ENCODE assay signal across 20 cellular contexts in the genomic region with DNA sequence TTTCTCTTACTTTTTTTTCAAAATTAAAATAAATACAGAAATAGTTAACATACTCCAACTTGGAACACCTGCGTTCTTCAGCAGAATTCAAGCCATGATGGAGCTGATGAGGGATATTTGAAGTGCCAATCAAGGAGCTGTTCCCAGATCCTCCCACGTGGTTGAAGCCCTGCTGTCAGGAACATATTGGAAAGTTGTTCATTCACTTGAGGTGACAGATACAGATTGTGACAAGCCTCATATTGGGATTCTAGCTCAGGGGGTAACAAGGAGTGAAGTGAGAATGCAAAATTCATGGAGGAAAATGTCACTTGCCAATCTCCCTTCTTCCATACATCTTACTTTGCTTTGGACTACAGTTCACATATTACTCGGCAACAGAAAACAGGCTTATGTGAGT.
"Had no signal": no experiment of that assay in that cellular context is flagged by ENCODE, and none has a peak within 500 bp of the region (broad histone marks: within the 10 kb centered on the region; RNA-seq: fewer than 3 reads in every experiment).

No MANE protein-coding gene starts in this region.

- DNase-seq: colonic mucosa; cortex of kidney; effector CD8-positive, alpha-beta T cell; effector memory CD8-positive, alpha-beta T cell; endodermal cell; erythroblast; esophagus squamous epithelium; foreskin fibroblast; foreskin melanocyte; gastrocnemius medialis; glutamatergic neuron; head of caudate nucleus; heart right ventricle; hippocampal formation; left cardiac atrium; left lung; left ventricle myocardium superior; lower lobe of right lung; mesenchymal stem cell; mucosa of descending colon had no signal
